Comparison of ENCODE assay signal across 26 cellular contexts in genomic region chr4:4848540-4848939, GRCh38. TPM values are rescaled to one million over a fixed set of nuclear protein-coding genes. Genes with fewer than 3 reads are reported as not detected.
"Had no signal": no experiment of that assay in that cellular context is flagged by ENCODE, and none has a peak within 500 bp of the region (broad histone marks: within the 10 kb centered on the region; RNA-seq: fewer than 3 reads in every experiment).

No MANE protein-coding gene starts in this region.

- H3K9me3 ChIP-seq: ascending aorta, body of pancreas, MG63, Peyer's patch had no signal

- H3K4me1 ChIP-seq: ascending aorta had no signal

- H3K27ac Mint-ChIP-seq: activated B cell treated with CpG ODN at 0.5 μM for 24 hours; activated CD4-positive, alpha-beta memory T cell treated with anti-CD3 and anti-CD28 coated beads, Interleukin-2, amount 10 ng/mL, durations not matched to agents 7 days and 5 days; activated CD4-positive, alpha-beta T cell treated with anti-CD3 and anti-CD28 coated beads for 36 hours; activated naive CD4-positive, alpha-beta T cell treated with anti-CD3 and anti-CD28 coated beads, Interleukin-2, amount 50 U/mL, for 72 hours; activated naive CD8-positive, alpha-beta T cell treated with anti-CD3 and anti-CD28 coated beads, Interleukin-2, amount 50 U/mL, for 24 hours; T-helper 1 cell treated with Interleukin-12 subunit alpha and Interleukin-12 subunit beta and Interleukin-4 antibody, amounts not matched to agents 30 μg/mL and 1 μg/mL, for 36 hours had no signal

- H3K27ac ChIP-seq: ascending aorta, body of pancreas, Peyer's patch, RWPE1 had no signal

- DNase-seq: activated B cell treated with CpG ODN at 0.5 μM for 24 hours; activated CD4-positive, alpha-beta memory T cell treated with anti-CD3 and anti-CD28 coated beads, Interleukin-2, amount 10 ng/mL, durations not matched to agents 7 days and 5 days; activated CD4-positive, alpha-beta T cell treated with anti-CD3 and anti-CD28 coated beads for 36 hours; activated CD4-positive, alpha-beta T cell treated with anti-CD3 and anti-CD28 coated beads, Interleukin-2, amount 50 U/mL, for 1 hour; activated naive CD4-positive, alpha-beta T cell treated with Interleukin-2 at 50 U/mL for 16 hours; activated naive CD8-positive, alpha-beta T cell treated with anti-CD3 and anti-CD28 coated beads, Interleukin-2, amount 50 U/mL, for 24 hours; activated T-cell treated with anti-CD3 and anti-CD28 coated beads for 4 hours; activated T-cell treated with anti-CD3 and anti-CD28 coated beads, Interleukin-2, amount 50 U/mL, for 48 hours; amniotic stem cell; body of pancreas; MG63; MV-4-11; NCI-H1092 treated with DMSO at 0.1 percent for 48 hours; NCI-H1436; NCI-H1694 treated with DMSO at 0.1 percent for 48 hours; NCI-H2029 treated with DMSO at 0.1 percent for 48 hours; NCI-H345; NCI-H510A; NK-92 treated with Interleukin-12 subunit alpha and Interleukin-12 subunit beta, amount 100 ng/mL, for 24 hours; OCI-M1; SHP77 treated with DMSO at 0.1 percent for 48 hours had no signal

- H3K36me3 ChIP-seq: ascending aorta, MG63, Peyer's patch had no signal

- H3K27me3 ChIP-seq: MG63 had no signal

- ATAC-seq: activated CD4-positive, alpha-beta T cell treated with anti-CD3 and anti-CD28 coated beads for 36 hours; activated naive CD4-positive, alpha-beta T cell treated with anti-CD3 and anti-CD28 coated beads, Interleukin-2, amount 50 U/mL, for 72 hours; activated naive CD8-positive, alpha-beta T cell treated with anti-CD3 and anti-CD28 coated beads, Interleukin-2, amount 50 U/mL, for 24 hours; body of pancreas had no signal

- H3K4me3 ChIP-seq: ascending aorta, body of pancreas, MG63, Peyer's patch had no signal

- H3K9me3 Mint-ChIP-seq: activated B cell treated with CpG ODN at 0.5 μM for 24 hours; activated CD4-positive, alpha-beta memory T cell treated with anti-CD3 and anti-CD28 coated beads, Interleukin-2, amount 10 ng/mL, durations not matched to agents 7 days and 5 days; activated naive CD4-positive, alpha-beta T cell treated with anti-CD3 and anti-CD28 coated beads, Interleukin-2, amount 50 U/mL, for 72 hours; activated naive CD8-positive, alpha-beta T cell treated with anti-CD3 and anti-CD28 coated beads, Interleukin-2, amount 50 U/mL, for 24 hours; T-helper 1 cell treated with Interleukin-12 subunit alpha and Interleukin-12 subunit beta and Interleukin-4 antibody, amounts not matched to agents 30 μg/mL and 1 μg/mL, for 36 hours had no signal

- H3K4me3 Mint-ChIP-seq: activated B cell treated with CpG ODN at 0.5 μM for 24 hours; activated CD4-positive, alpha-beta memory T cell treated with anti-CD3 and anti-CD28 coated beads, Interleukin-2, amount 10 ng/mL, durations not matched to agents 7 days and 5 days; activated CD4-positive, alpha-beta T cell treated with anti-CD3 and anti-CD28 coated beads for 36 hours; activated naive CD8-positive, alpha-beta T cell treated with anti-CD3 and anti-CD28 coated beads, Interleukin-2, amount 50 U/mL, for 24 hours; T-helper 1 cell treated with Interleukin-12 subunit alpha and Interleukin-12 subunit beta and Interleukin-4 antibody, amounts not matched to agents 30 μg/mL and 1 μg/mL, for 36 hours had no signal

RNA-seq across cellular contexts. Expression of gene MSX1, which starts 10.9 kb away (rescaled TPM):
- total RNA-seq: activated B cell treated with CpG ODN at 0.5 μM for 24 hours; activated CD4-positive, alpha-beta memory T cell treated with anti-CD3 and anti-CD28 coated beads, Interleukin-2, amount 10 ng/mL, durations not matched to agents 7 days and 5 days; activated naive CD4-positive, alpha-beta T cell treated with anti-CD3 and anti-CD28 coated beads, Interleukin-2, amount 50 U/mL, for 72 hours; Peyer's patch had no signal
